Comparison of ENCODE assay signal across 7 cellular contexts in genomic region chr3:150703756-150704344, GRCh38. TPM values are rescaled to one million over a fixed set of nuclear protein-coding genes. Genes with fewer than 3 reads are reported as not detected.
DNase-seq lines count a peak whose midpoint lies in the region; ATAC-seq, FAIRE-seq and TF ChIP-seq lines count a peak whose summit lies in the region.

Gene ERICH6, minus strand, starts transcription at chr3:150703920. Its CDS starts 22 bp downstream, at chr3:150703898.

- H3K27me3 ChIP-seq in GM12878 (replicated peaks in 1 of 2; ENCODE audit: control insufficient read depth in 2 of 2, insufficient read depth in 2 of 2, low read length in 1 of 2) = no peaks in the 10 kb centered on the region
- no peaks in the 10 kb centered on the region for H3K27me3 ChIP-seq in sigmoid colon

- H3K27ac ChIP-seq in GM12878 (ENCODE audit: control insufficient read depth, insufficient read depth) = peak within 1 kb of the TSS; percentile 63
- H3K27ac ChIP-seq in sigmoid colon = peak within 1 kb of the TSS; percentile 76 to 80 (median 79)

- peak within 1 kb of the TSS; percentile 100 for H3K4me2 ChIP-seq in GM12878 (ENCODE audit: control insufficient read depth, insufficient read depth)

- RAD21 ChIA-PET in GM12878 (lab: Charles Lee; ENCODE audit: unreplicated experiment) = interaction anchor here (0.6 to 2.2 kb wide), 19 partner anchors 17 to 176 kb away, joined by 3 to 10 read pairs (median 4); partner anchors contain the start of genes EIF2A, SERP1 and SIAH2

- in situ Hi-C loops in GM12878 (cut with MboI) = no loop called here

- H3K4me3 ChIP-seq in GM12878 = peak within 1 kb of the TSS; percentile 62
- H3K4me3 ChIP-seq in sigmoid colon = peak within 1 kb of the TSS; percentile 55 to 61 (median 56)

- TF ChIP-seq EP300 in GM12878 (IDR thresholded peaks at IDR 0.05; ENCODE audit: borderline replicate concordance in 1 of 2, control insufficient read depth in 1 of 2, low read depth in 2 of 2, low read length in 2 of 2) (peak in 1 of 2 experiments; percentile 46; a peak in 1 of 4 replicates), sigmoid colon (IDR thresholded peaks at IDR 0.05) (no peak)

- H3K36me3 ChIP-seq in GM12878 (ENCODE audit: control insufficient read depth in 2 of 2, insufficient read depth in 2 of 2, low read length in 1 of 2) = no peaks in the 10 kb centered on the region
- no peaks in the 10 kb centered on the region for H3K36me3 ChIP-seq in sigmoid colon

- H3K9me3 ChIP-seq in GM12878 (replicated peaks; ENCODE audit: control insufficient read depth, insufficient read depth, low read length) = no peaks in the 10 kb centered on the region
- H3K9me3 ChIP-seq in sigmoid colon = no peaks in the 10 kb centered on the region

- TF ChIP-seq CTCF in GM12878 (IDR thresholded peaks at IDR 0.05 in 2 of 3, conservative IDR thresholded peaks at IDR 0.05 in 1 of 3; ENCODE audit: control insufficient read depth in 2 of 3, extremely low read depth in 1 of 3, insufficient read depth in 1 of 3, low read depth in 3 of 3, low read length in 3 of 3) (peak; percentile 5 to 23 (median 9); a peak in 2 of 6 replicates), sigmoid colon (IDR thresholded peaks at IDR 0.05) (peak in 2 of 4 experiments; percentile 19 to 44)

- peak within 1 kb of the TSS; percentile 82 for H3K9ac ChIP-seq in GM12878 (ENCODE audit: control insufficient read depth, insufficient read depth, low read length)

- TF ChIP-seq POLR2A in GM12878 (IDR thresholded peaks at IDR 0.05; ENCODE audit: low read depth, low read length) (peak; percentile 80), sigmoid colon (IDR thresholded peaks at IDR 0.05) (peak in 1 of 2 donors; percentile 19)

- peaks cover 5% of the 10 kb centered on the region for H3K4me1 ChIP-seq in GM12878 (ENCODE audit: control insufficient read depth, insufficient read depth, low read length)
- peaks cover 0 to 15% (median 6%) of the 10 kb centered on the region in 4 donors for H3K4me1 ChIP-seq in sigmoid colon

- DNase-seq in GM18507 (ENCODE audit: extremely low spot score, insufficient read length, low read depth) (peak; percentile 87), NCI-H187 treated with DMSO at 0.1 percent for 48 hours (lab: John Stamatoyannopoulos, UW) (peak; percentile 16), T1000 (lab: John Stamatoyannopoulos, UW) (peak; percentile 78), GM12878 (ENCODE audit: low read depth, low spot score) (peak; percentile 55), iPS DF 19.7 (ENCODE audit: low read depth, low spot score) (peak; percentile 61), sigmoid colon (peak; percentile 95)

- TF ChIP-seq RAD21 in GM12878 (IDR thresholded peaks at IDR 0.05; ENCODE audit: insufficient read depth, low read depth, low read length) = no peak

- BruUV-seq in GM12878 (replicated peaks; lab: Mats Ljungman, UMichigan) = no TSS peak

- intact Hi-C loops in GM12878 (cut with micrococcal nuclease; ENCODE audit: unreplicated experiment) (loop anchor here (1.0 to 5.0 kb wide), 2 partner anchors 102 to 158 kb away; partner anchors contain the start of genes EIF2A, SELENOT and SERP1), sigmoid colon (cut with DNase I) (loop anchor here (2.0 to 5.0 kb wide), 2 partner anchors 101 to 157 kb away; partner anchors contain the start of genes EIF2A, SELENOT and SERP1)

- peak; percentile 99 for ATAC-seq in HG02970 (IDR thresholded peaks at IDR 0.05; ENCODE audit: low FRiP score, unreplicated experiment)
- ATAC-seq in GM12878 = peak; percentile 100

- FAIRE-seq in GM18507 (lab: Jason Lieb, UNC) = peak; percentile 82
- FAIRE-seq in GM12878 (lab: Jason Lieb, UNC) = peak; percentile 44

- CTCF ChIA-PET in GM12878 (lab: Yijun Ruan, JAX) = interaction anchor here (0.5 to 1.5 kb wide), 13 partner anchors 14 to 1712 kb away, joined by 3 to 6 read pairs (median 3); partner anchors contain the start of gene SIAH2

- POLR2A ChIA-PET in GM12878 (lab: Charles Lee) = interaction anchor here (0.6 to 1.3 kb wide), 16 partner anchors 26 to 296 kb away, joined by 3 to 11 read pairs (median 3); partner anchors contain the start of genes SELENOT, SIAH2 and TSC22D2

- SMC1A ChIA-PET in GM12878 (lab: Charles Lee; ENCODE audit: uncharacterized antibody, unreplicated experiment) = interaction anchor here (0.6 to 4.5 kb wide), 14 partner anchors 9 to 165 kb away, joined by 3 to 17 read pairs (median 4); partner anchors contain the start of genes EIF2A and SERP1

- H2AFZ ChIP-seq in GM12878 (ENCODE audit: control insufficient read depth, low read depth, low read length) = peak within 1 kb of the TSS; percentile 99

- no peaks in the 10 kb centered on the region for H4K20me1 ChIP-seq in GM12878 (ENCODE audit: control insufficient read depth, insufficient read depth)

- WGBS in GM12878 (ENCODE audit: insufficient coverage, insufficient replicate concordance, low lambda C conversion rate, missing lambda C conversion rate) = under 1% methylated on average over 35 of the region's 35 CpGs
- whole genome bisulfite sequencing in sigmoid colon, 2 donors = 0% methylated on average over 35 of the region's 35 CpGs

- H3K79me2 ChIP-seq in GM12878 (ENCODE audit: control insufficient read depth, insufficient read depth, low read length) = no peaks in the 10 kb centered on the region

TF ChIP-seq in GM12878, 131 proteins besides CTCF, POLR2A, EP300 and RAD21 (continues in another document):
- peak; percentile 93; the same call in 1 of the 2 replicates for TF ChIP-seq HDGF (IDR thresholded peaks at IDR 0.05)
- TF ChIP-seq MEF2B (IDR thresholded peaks at IDR 0.05; ENCODE audit: partially characterized antibody, poor library complexity, severe bottlenecking) = peak; percentile 40
- no peak for TF ChIP-seq WRNIP1 (IDR thresholded peaks at IDR 0.05; ENCODE audit: borderline replicate concordance, low read depth, low read length)
- no peak for TF ChIP-seq E2F8 (IDR thresholded peaks at IDR 0.05; ENCODE audit: low read depth, partially characterized antibody)
- TF ChIP-seq NR2F1 (conservative IDR thresholded peaks at IDR 0.05) = 0 out of 2 replicates have a peak, but pooled peaks have one; percentile 5
- TF ChIP-seq RELB (IDR thresholded peaks at IDR 0.05; ENCODE audit: low read depth) = peak; percentile 93
- no peak for TF ChIP-seq USF2 (IDR thresholded peaks at IDR 0.05; ENCODE audit: borderline replicate concordance, low read depth, low read length)

RNA-seq across cellular contexts. Expression of gene ERICH6, which starts in this region (rescaled TPM):
- total RNA-seq in GM12878 (2013; cell fraction: nucleolus; rRNA removed) = not detected in 2 replicates
- 0.06 TPM in 1 of 2 replicates, not detected in the other for total RNA-seq in GM12878 (2014; rRNA removed)
- total RNA-seq in GM12878 (2014; rRNA removed; fragmentation: Illumina TruSeq; extraction: Trizol) = 0.04 and 0.09 TPM in 2 replicates
- total RNA-seq in GM12878 (2021) = 0.40 TPM in 1 of 2 replicates, not detected in the other
- not detected for polyA plus RNA-seq in GM12878 (2011; ENCODE audit: low read depth)
- not detected in 2 replicates for polyA plus RNA-seq in GM12878 (2011; rRNA removed)
- polyA plus RNA-seq in GM12878 (2011; cell fraction: cytosol; rRNA removed) = 0.18 TPM in 1 of 2 replicates, not detected in the other
- polyA plus RNA-seq in GM12878 (2011; cell fraction: nucleus; rRNA removed) = 0.25 TPM in 1 of 2 replicates, not detected in the other
- polyA plus RNA-seq in GM12878 (2012) = 0.09 TPM in 1 of 2 replicates, not detected in the other
- not detected in 2 replicates for polyA plus RNA-seq in GM12878 (2014; fragmentation: Illumina TruSeq; extraction: Trizol)
- polyA plus RNA-seq in GM12878 (2014; fragmentation: Nextera tagmentation; extraction: Ambion mirVana) = under 1 TPM in 1 of 2 experiments, not detected in 1; 0.40 TPM
- not detected in 2 replicates for polyA plus RNA-seq in GM12878 (2014; rRNA removed)
- polyA plus RNA-seq in GM12878 (2016; fragmentation: Nextera tagmentation; extraction: Ambion mirVana) = under 1 TPM in 1 of 2 experiments, not detected in 1; 0.39 TPM
- polyA minus RNA-seq in GM12878 (2011; rRNA and poly(A)+ RNA removed) = not detected in 2 replicates
- polyA minus RNA-seq in GM12878 (2011; cell fraction: cytosol; rRNA and poly(A)+ RNA removed) = 0.42 TPM in 1 of 2 replicates, not detected in the other
- polyA minus RNA-seq in GM12878 (2011; cell fraction: nucleus; rRNA and poly(A)+ RNA removed) = 0.12 TPM in 1 of 2 replicates, not detected in the other
- not detected for total RNA-seq in sigmoid colon
- not detected for polyA plus RNA-seq in sigmoid colon

Comparison
In these comparisons a context has a peak if more than half of its experiments do, and no peak if none do; other contexts are left out.
1. Peak in every context shown above with its lines: DNase-seq, ATAC-seq, H3K4me3 ChIP-seq and H3K27ac ChIP-seq.
2. Peak in DNase-seq, ATAC-seq, H3K4me3 ChIP-seq, H3K27ac ChIP-seq, H3K9ac ChIP-seq and H3K4me2 ChIP-seq in GM12878; RNA of the gene not detected or under 1 TPM.
3. Peak in DNase-seq, H3K4me3 ChIP-seq and H3K27ac ChIP-seq in sigmoid colon; RNA of the gene not detected or under 1 TPM.
4. DNase-seq: peak in every context shown above with its lines; median percentile 95 in sigmoid colon; 87 in GM18507; 78 in T1000; 61 in iPS DF 19.7; 55 in GM12878; 16 in NCI-H187 treated with DMSO at 0.1 percent for 48 hours.